In the genomic region with DNA sequence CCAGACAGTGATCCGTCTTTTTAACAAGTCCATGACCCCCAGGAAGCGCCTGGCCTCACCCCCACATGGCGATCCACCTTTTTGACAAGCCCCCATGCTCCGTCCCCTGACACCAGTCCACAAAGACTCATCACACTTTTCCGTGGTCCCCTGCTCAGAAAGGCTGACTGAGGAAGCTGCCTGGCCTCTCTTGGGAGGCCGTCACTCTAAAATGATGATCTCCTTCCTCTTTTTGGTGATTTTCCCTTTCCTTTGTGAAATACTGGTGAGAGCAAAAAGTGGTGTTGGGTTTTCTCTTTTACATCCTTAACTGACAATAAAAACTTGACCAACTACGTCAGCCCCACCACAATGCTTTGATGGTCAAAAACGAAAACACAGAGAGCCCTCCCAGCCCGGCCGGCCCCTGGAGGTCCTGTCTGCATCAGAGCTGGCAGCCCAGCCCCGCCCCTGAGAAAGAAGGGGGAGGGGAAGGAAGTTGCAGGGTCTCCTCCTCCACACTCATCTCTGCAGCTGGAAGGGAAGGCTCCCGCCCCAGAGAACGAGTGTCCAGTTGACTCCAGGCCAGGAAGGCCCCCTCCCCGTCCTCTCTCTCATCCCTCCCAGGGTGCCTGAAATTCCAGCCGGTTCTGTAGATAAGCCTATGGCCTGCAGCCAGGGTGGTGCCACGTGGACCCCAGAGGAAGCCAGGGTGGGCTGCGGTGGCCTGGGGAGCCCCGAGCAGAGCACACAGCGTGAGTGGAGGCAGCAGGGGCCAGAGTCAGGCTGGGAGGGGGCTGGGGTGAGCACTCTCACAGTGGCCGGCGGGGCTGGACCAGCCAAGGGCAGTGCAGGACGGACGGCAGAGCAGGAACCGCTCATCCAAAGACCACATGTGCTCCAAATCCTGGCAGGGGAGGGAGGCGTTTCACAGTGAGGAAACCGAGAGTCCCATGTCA, we compare ENCODE assay signal across 8 cellular contexts. TPM values are rescaled to one million over a fixed set of nuclear protein-coding genes. Genes with fewer than 3 reads are reported as not detected.
A peak's percentile ranks its signal among the peaks of the same experiment; 100 is the strongest.
DNase-seq lines count a peak whose midpoint lies in the region; ATAC-seq and TF ChIP-seq lines count a peak whose summit lies in the region.

No MANE protein-coding gene starts in this region.

- TF ChIP-seq CTCF in Caco-2 (IDR thresholded peaks at IDR 0.05; ENCODE audit: insufficient read depth in 1 of 2, low read depth in 1 of 2, low read length in 1 of 2, severe bottlenecking in 1 of 2, unreplicated experiment in 1 of 2) (no peak), brain (conservative IDR thresholded peaks at IDR 0.05) (no peak), right lobe of liver (IDR thresholded peaks at IDR 0.05) (no peak), tibial nerve (IDR thresholded peaks at IDR 0.05) (no peak)

- H3K27me3 ChIP-seq in Caco-2 (replicated peaks; ENCODE audit: control insufficient read depth, insufficient read depth, low read length) = no peaks in the 10 kb centered on the region
- H3K27me3 ChIP-seq in HUES64 (ENCODE audit: insufficient read depth, low read length) = no peaks in the 10 kb centered on the region
- no peaks in the 10 kb centered on the region for H3K27me3 ChIP-seq in right lobe of liver
- H3K27me3 ChIP-seq in tibial nerve = no peaks in the 10 kb centered on the region

- H3K9me3 Mint-ChIP-seq in Caco-2 (ENCODE audit: unreplicated experiment) (no peaks in the 10 kb centered on the region), brain (peaks cover 0 to 5% (median 0%) of the 10 kb centered on the region in 5 experiments)

- H3K27ac ChIP-seq in HUES64 (ENCODE audit: low read depth, low read length) = peak overlapping the region; percentile 63
- H3K27ac ChIP-seq in right lobe of liver = peak overlapping the region in 1 of 3 donors; percentile 63
- peak overlapping the region; percentile 84 to 97 (median 91) for H3K27ac ChIP-seq in tibial nerve

- H3K4me3 Mint-ChIP-seq in Caco-2 (ENCODE audit: unreplicated experiment) (peak overlapping the region; percentile 27), brain (peak overlapping the region in 3 of 5 experiments; percentile 39 to 66 (median 65))

- ATAC-seq in GM21529 (IDR thresholded peaks at IDR 0.05; ENCODE audit: unreplicated experiment) = peak; percentile 65
- ATAC-seq in right lobe of liver = peak; percentile 7 to 54 (median 26)

- H3K9me3 ChIP-seq in Caco-2 (no peaks in the 10 kb centered on the region), HUES64 (ENCODE audit: insufficient read depth, low read depth, low read length) (no peaks in the 10 kb centered on the region), right lobe of liver (no peaks in the 10 kb centered on the region), tibial nerve (no peaks in the 10 kb centered on the region)

- intact Hi-C loops in Caco-2 (cut with micrococcal nuclease; ENCODE audit: unreplicated experiment) = no loop called here
- intact Hi-C loops in right lobe of liver (cut with DNase I) = no loop called here

- H3K27me3 Mint-ChIP-seq in Caco-2 (ENCODE audit: insufficient read depth, unreplicated experiment) = no peaks in the 10 kb centered on the region
- peaks cover 3% of the 10 kb centered on the region for H3K27me3 Mint-ChIP-seq in brain

- peak overlapping the region; percentile 38; the same call in 1 of the 2 replicates for H3K9ac ChIP-seq in HUES64 (ENCODE audit: low read depth, low read length)

- H3K4me1 ChIP-seq in Caco-2 = peaks cover 59% of the 10 kb centered on the region
- peaks cover 19% of the 10 kb centered on the region for H3K4me1 ChIP-seq in HUES64 (ENCODE audit: insufficient read depth, low read length)
- H3K4me1 ChIP-seq in right lobe of liver = peaks cover 0 to 26% (median 17%) of the 10 kb centered on the region in 4 donors
- peaks cover 0 to 93% (median 63%) of the 10 kb centered on the region in 4 donors for H3K4me1 ChIP-seq in tibial nerve

- H3K36me3 ChIP-seq in Caco-2 (ENCODE audit: control insufficient read depth, insufficient read depth, low read length) (peaks cover 5% of the 10 kb centered on the region), HUES64 (ENCODE audit: insufficient read depth, low read length) (no peaks in the 10 kb centered on the region), right lobe of liver (no peaks in the 10 kb centered on the region), tibial nerve (no peaks in the 10 kb centered on the region)

- H3K4me1 Mint-ChIP-seq in Caco-2 (ENCODE audit: low read depth, unreplicated experiment) (peaks cover 43% of the 10 kb centered on the region), brain (peaks cover 76% of the 10 kb centered on the region)

- CTCF ChIA-PET in Caco-2 (lab: Charles Lee) = interaction anchor here (0.7 kb wide), 1 partner anchor 19 kb away, joined by 4 read pairs; no protein-coding TSS in a partner anchor

- TF ChIP-seq EP300 in tibial nerve (IDR thresholded peaks at IDR 0.05) = peak in 1 of 2 donors; percentile 53

- H3K27ac Mint-ChIP-seq in Caco-2 (ENCODE audit: unreplicated experiment) = peak overlapping the region; percentile 93
- peak overlapping the region in 3 of 5 experiments; percentile 91 to 96 (median 94) for H3K27ac Mint-ChIP-seq in brain

- no TSS peak for BruUV-seq in Caco-2 (replicated peaks; lab: Mats Ljungman, UMichigan)

- no peak for TF ChIP-seq POLR2A in right lobe of liver (IDR thresholded peaks at IDR 0.05)
- peak in 1 of 2 donors; percentile 15 for TF ChIP-seq POLR2A in tibial nerve (IDR thresholded peaks at IDR 0.05)

- H3K36me3 Mint-ChIP-seq in Caco-2 (ENCODE audit: insufficient read depth, unreplicated experiment) (peaks cover 82% of the 10 kb centered on the region), brain (peaks cover 15% of the 10 kb centered on the region)

- DNase-seq in Caco-2 (peak; percentile 44 to 68), right lobe of liver (peak in 1 of 3 donors; percentile 53), tibial nerve (ENCODE audit: low spot score in 2 of 2) (peak; percentile 66 to 77), NCI-H2029 treated with DMSO at 0.1 percent for 48 hours (lab: John Stamatoyannopoulos, UW) (no peak), HPDE6-E6E7 (ENCODE audit: extremely low spot score) (no peak)

- 38% methylated on average over 25 of the region's 26 CpGs for WGBS in HUES64
- WGBS in right lobe of liver (ENCODE audit: insufficient coverage, low coverage, low lambda C conversion rate, missing lambda C conversion rate) = 34% methylated on average over 14 of the region's 26 CpGs
- 15 to 18% methylated on average over 23 to 26 of the region's 26 CpGs for WGBS in tibial nerve, 2 donors

- POLR2A ChIA-PET in Caco-2 (lab: Charles Lee) = interaction anchor here (1.1 kb wide), 1 partner anchor 12 kb away, joined by 3 read pairs; no protein-coding TSS in a partner anchor

- H3K4me3 ChIP-seq in Caco-2 (ENCODE audit: low read depth, low read length) (no peak overlapping the region), HUES64 (ENCODE audit: low read length) (peak overlapping the region; percentile 32; the same call in 1 of the 2 replicates), right lobe of liver (peak overlapping the region in 1 of 3 donors; percentile 7), tibial nerve (peak overlapping the region; percentile 4 to 42 (median 27))

RNA-seq across cellular contexts. Expression of a gene that starts 19.9 kb away (rescaled TPM):
- 198 and 205 TPM in 2 replicates for total RNA-seq in Caco-2 (2022)
- 41.0 TPM for polyA plus RNA-seq in HUES64 (2013, experiment 1 of 2)
- polyA plus RNA-seq in HUES64 (2013, experiment 2 of 2) = 45.4 TPM
- 145 TPM for polyA plus RNA-seq in brain (ENCODE audit: insufficient read depth, low read depth, low replicate concordance)
- 10 to 100 TPM; 20.4 to 30.8 (median 26.3) TPM for total RNA-seq in right lobe of liver
- 100 to 1,000 TPM in 2 of 4 donors, 10 to 100 TPM in 2; 95.7 to 146 (median 98.8) TPM for total RNA-seq in tibial nerve

Comparison
In these comparisons a context has a peak if more than half of its experiments do, and no peak if none do; other contexts are left out.
1. DNase-seq: peak in Caco-2 (2 of 2) and tibial nerve (2 of 2); none in NCI-H2029 treated with DMSO at 0.1 percent for 48 hours (single experiment) and HPDE6-E6E7 (single experiment).